In genomic region chr4:158384407-158384806, GRCh38 we compare ENCODE assay signal across 27 cellular contexts.
"Had no signal": no experiment of that assay in that cellular context is flagged by ENCODE, and none has a peak within 500 bp of the region (broad histone marks: within the 10 kb centered on the region; RNA-seq: fewer than 3 reads in every experiment).

No MANE protein-coding gene starts in this region.

- DNase-seq: effector CD8-positive, alpha-beta T cell; endodermal cell; foreskin keratinocyte; heart left ventricle; left cardiac atrium; left lung; mesendoderm; midbrain; naive thymus-derived CD4-positive, alpha-beta T cell; stimulated activated CD4-positive, alpha-beta T cell treated with anti-CD3 and anti-CD28 coated beads, Interleukin-12 subunit alpha, Interleukin-12 subunit beta, amount 100 ng/mL, for 4 hours; stimulated activated CD4-positive, alpha-beta T cell treated with anti-CD3 and anti-CD28 coated beads, Interleukin-1b, Interleukin-23, amount 100 ng/mL, for 48 hours; stimulated activated CD4-positive, alpha-beta T cell treated with anti-CD3 and anti-CD28 coated beads, Interleukin-4, amount 100 ng/mL, for 1 hour; stimulated activated CD8-positive, alpha-beta memory T cell treated with anti-CD3 and anti-CD28 coated beads, Interleukin-4, amount 100 ng/mL, for 48 hours; stimulated activated naive CD4-positive, alpha-beta T cell; stimulated activated naive CD8-positive, alpha-beta T cell treated with anti-CD3 and anti-CD28 coated beads, Interleukin-15, amount 100 ng/mL, for 72 hours; transverse colon; upper lobe of right lung; uterus had no signal

- H3K4me3 ChIP-seq: esophagus muscularis mucosa, gastroesophageal sphincter, heart left ventricle, hepatocyte, left lung, neural progenitor cell, prostate gland, right atrium auricular region, smooth muscle cell, suprapubic skin, transverse colon, upper lobe of right lung, uterus had no signal

- ATAC-seq: foreskin keratinocyte; gastroesophageal sphincter; heart left ventricle; left lung; naive thymus-derived CD4-positive, alpha-beta T cell; sciatic nerve; stimulated activated naive CD8-positive, alpha-beta T cell treated with anti-CD3 and anti-CD28 coated beads, Interleukin-15, amount 100 ng/mL, for 72 hours; upper lobe of right lung had no signal
